Comparison of ENCODE assay signal across 2 cellular contexts in the genomic region with DNA sequence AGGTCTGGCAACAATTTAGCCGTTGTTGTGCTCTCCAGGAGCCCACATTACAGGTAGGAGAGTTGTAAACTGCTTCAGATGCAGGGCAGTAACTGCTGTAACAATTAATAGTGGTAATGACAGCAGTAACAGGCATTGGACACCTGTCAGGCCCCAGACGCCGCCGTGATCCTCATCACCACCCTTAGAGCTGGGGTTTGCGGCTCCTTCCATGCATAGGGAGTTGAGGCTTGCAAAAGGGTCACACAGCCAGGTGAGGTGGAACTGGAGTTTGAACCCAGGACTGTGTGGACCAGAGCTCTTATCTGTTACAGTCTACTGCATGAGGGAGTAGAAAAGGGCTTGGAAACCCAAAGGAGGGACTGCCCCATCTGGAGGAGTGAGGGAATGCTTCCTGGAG.
TF ChIP-seq lines count a peak whose summit lies in the region.

No MANE protein-coding gene starts in this region.

TF ChIP-seq in IMR-90, 13 proteins besides CTCF, POLR2A, EP300 and RAD21:
- TF ChIP-seq RFX5 (IDR thresholded peaks at IDR 0.05; ENCODE audit: low read depth, low read length) = no peak
- TF ChIP-seq, protein P1, sequence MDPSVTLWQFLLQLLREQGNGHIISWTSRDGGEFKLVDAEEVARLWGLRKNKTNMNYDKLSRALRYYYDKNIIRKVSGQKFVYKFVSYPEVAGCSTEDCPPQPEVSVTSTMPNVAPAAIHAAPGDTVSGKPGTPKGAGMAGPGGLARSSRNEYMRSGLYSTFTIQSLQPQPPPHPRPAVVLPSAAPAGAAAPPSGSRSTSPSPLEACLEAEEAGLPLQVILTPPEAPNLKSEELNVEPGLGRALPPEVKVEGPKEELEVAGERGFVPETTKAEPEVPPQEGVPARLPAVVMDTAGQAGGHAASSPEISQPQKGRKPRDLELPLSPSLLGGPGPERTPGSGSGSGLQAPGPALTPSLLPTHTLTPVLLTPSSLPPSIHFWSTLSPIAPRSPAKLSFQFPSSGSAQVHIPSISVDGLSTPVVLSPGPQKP (IDR thresholded peaks at IDR 0.05; ENCODE audit: borderline replicate concordance, low read depth, low read length) = no peak
- no peak for TF ChIP-seq BHLHE40 (IDR thresholded peaks at IDR 0.05; ENCODE audit: low read depth, low read length)
- TF ChIP-seq MAZ (IDR thresholded peaks at IDR 0.05; ENCODE audit: borderline replicate concordance, low read depth, low read length) = no peak
- TF ChIP-seq SMC3 (IDR thresholded peaks at IDR 0.05; ENCODE audit: low read depth, low read length) = no peak
- no peak for TF ChIP-seq MAFK (IDR thresholded peaks at IDR 0.05; ENCODE audit: low read depth, low read length)
- TF ChIP-seq, protein P2, sequence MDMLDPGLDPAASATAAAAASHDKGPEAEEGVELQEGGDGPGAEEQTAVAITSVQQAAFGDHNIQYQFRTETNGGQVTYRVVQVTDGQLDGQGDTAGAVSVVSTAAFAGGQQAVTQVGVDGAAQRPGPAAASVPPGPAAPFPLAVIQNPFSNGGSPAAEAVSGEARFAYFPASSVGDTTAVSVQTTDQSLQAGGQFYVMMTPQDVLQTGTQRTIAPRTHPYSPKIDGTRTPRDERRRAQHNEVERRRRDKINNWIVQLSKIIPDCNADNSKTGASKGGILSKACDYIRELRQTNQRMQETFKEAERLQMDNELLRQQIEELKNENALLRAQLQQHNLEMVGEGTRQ (IDR thresholded peaks at IDR 0.05; ENCODE audit: low read depth, low read length) = no peak
- TF ChIP-seq CEBPB (IDR thresholded peaks at IDR 0.05; ENCODE audit: low read depth, low read length) = no peak
- no peak for TF ChIP-seq NFE2L2 (IDR thresholded peaks at IDR 0.05; ENCODE audit: low read depth, low read length)
- no peak for TF ChIP-seq RCOR1 (IDR thresholded peaks at IDR 0.05; ENCODE audit: insufficient replicate concordance, low read length)
- TF ChIP-seq FOS (IDR thresholded peaks at IDR 0.05; ENCODE audit: low read depth, low read length) = no peak
- no peak for TF ChIP-seq MXI1 (IDR thresholded peaks at IDR 0.05; ENCODE audit: borderline replicate concordance, low read depth, low read length)

TF ChIP-seq in H1, 55 proteins besides CTCF, POLR2A, EP300 and RAD21:
- TF ChIP-seq RXRA (IDR thresholded peaks at IDR 0.05; ENCODE audit: insufficient read depth, low read depth, low read length) (no peak), TAF7 (optimal IDR thresholded peaks at IDR 0.05; ENCODE audit: borderline replicate concordance, low read depth, low read length) (no peak), EZH2 (IDR thresholded peaks at IDR 0.05; ENCODE audit: low read depth, low read length, severe bottlenecking) (no peak), CBX5 (IDR thresholded peaks at IDR 0.05; ENCODE audit: low read depth, low read length) (no peak), BCL11A (IDR thresholded peaks at IDR 0.05; ENCODE audit: low read depth in 2 of 2, low read length in 2 of 2) (no peak), KDM1A (IDR thresholded peaks at IDR 0.05; ENCODE audit: borderline replicate concordance, low read length) (no peak), CHD2 (IDR thresholded peaks at IDR 0.05; ENCODE audit: low read length) (no peak), NANOG (IDR thresholded peaks at IDR 0.05; ENCODE audit: insufficient read depth, low read depth, low read length, poor library complexity, severe bottlenecking) (no peak), SRF (IDR thresholded peaks at IDR 0.05; ENCODE audit: low read depth, low read length) (no peak), NRF1 (IDR thresholded peaks at IDR 0.05; ENCODE audit: low read depth, low read length) (no peak), TEAD4 (IDR thresholded peaks at IDR 0.05; ENCODE audit: low read depth, low read length) (no peak)
- TF ChIP-seq, protein P3, sequence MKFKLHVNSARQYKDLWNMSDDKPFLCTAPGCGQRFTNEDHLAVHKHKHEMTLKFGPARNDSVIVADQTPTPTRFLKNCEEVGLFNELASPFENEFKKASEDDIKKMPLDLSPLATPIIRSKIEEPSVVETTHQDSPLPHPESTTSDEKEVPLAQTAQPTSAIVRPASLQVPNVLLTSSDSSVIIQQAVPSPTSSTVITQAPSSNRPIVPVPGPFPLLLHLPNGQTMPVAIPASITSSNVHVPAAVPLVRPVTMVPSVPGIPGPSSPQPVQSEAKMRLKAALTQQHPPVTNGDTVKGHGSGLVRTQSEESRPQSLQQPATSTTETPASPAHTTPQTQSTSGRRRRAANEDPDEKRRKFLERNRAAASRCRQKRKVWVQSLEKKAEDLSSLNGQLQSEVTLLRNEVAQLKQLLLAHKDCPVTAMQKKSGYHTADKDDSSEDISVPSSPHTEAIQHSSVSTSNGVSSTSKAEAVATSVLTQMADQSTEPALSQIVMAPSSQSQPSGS (IDR thresholded peaks at IDR 0.05; ENCODE audit: low read length) = no peak
- TF ChIP-seq, protein P2 (IDR thresholded peaks at IDR 0.05; ENCODE audit: low read length) = no peak
